9 cellular contexts compared by ENCODE assay signal in genomic region chr2:171521361-171522056, GRCh38. TPM values are rescaled to one million over a fixed set of nuclear protein-coding genes. Genes with fewer than 3 reads are reported as not detected.
A peak's percentile ranks its signal among the peaks of the same experiment; 100 is the strongest.
DNase-seq lines count a peak whose midpoint lies in the region; ATAC-seq, FAIRE-seq and TF ChIP-seq lines count a peak whose summit lies in the region.
"Had no signal": no experiment of that assay in that cellular context is flagged by ENCODE, and none has a peak within 500 bp of the region (broad histone marks: within the 10 kb centered on the region; RNA-seq: fewer than 3 reads in every experiment).

No MANE protein-coding gene starts in this region.

- peaks cover 7% of the 10 kb centered on the region for H3K4me1 Mint-ChIP-seq in T-helper 1 cell treated with Interleukin-12 subunit alpha and Interleukin-12 subunit beta and Interleukin-4 antibody, amounts not matched to agents 30 μg/mL and 1 μg/mL, for 36 hours (ENCODE audit: low read depth)
- peaks cover 8% of the 10 kb centered on the region for H3K4me1 Mint-ChIP-seq in activated naive CD8-positive, alpha-beta T cell treated with anti-CD3 and anti-CD28 coated beads for 36 hours

- H3K4me3 ChIP-seq in keratinocyte (ENCODE audit: control insufficient read depth in 2 of 3, extremely low read depth in 1 of 3, insufficient read depth in 2 of 3, low read depth in 1 of 3, low read length in 3 of 3) = peak overlapping the region in 2 of 3 experiments; percentile 85 to 90

- H4K20me1 ChIP-seq in keratinocyte (ENCODE audit: control insufficient read depth, extremely low read depth, insufficient read depth, low read length) = no peaks in the 10 kb centered on the region

- no peaks in the 10 kb centered on the region for H3K9me3 ChIP-seq in keratinocyte (ENCODE audit: control insufficient read depth, low read depth, low read length)

- H3K27ac ChIP-seq in keratinocyte (ENCODE audit: control insufficient read depth, insufficient read depth, low read length) = no peak overlapping the region

- H3K4me3 Mint-ChIP-seq in T-helper 1 cell treated with Interleukin-12 subunit alpha and Interleukin-12 subunit beta and Interleukin-4 antibody, amounts not matched to agents 30 μg/mL and 1 μg/mL, for 36 hours = peak overlapping the region; percentile 81
- peak overlapping the region; percentile 81 for H3K4me3 Mint-ChIP-seq in activated naive CD8-positive, alpha-beta T cell treated with anti-CD3 and anti-CD28 coated beads for 36 hours

- H3K9me3 Mint-ChIP-seq in T-helper 1 cell treated with Interleukin-12 subunit alpha and Interleukin-12 subunit beta and Interleukin-4 antibody, amounts not matched to agents 30 μg/mL and 1 μg/mL, for 36 hours = no peaks in the 10 kb centered on the region
- no peaks in the 10 kb centered on the region for H3K9me3 Mint-ChIP-seq in activated naive CD8-positive, alpha-beta T cell treated with anti-CD3 and anti-CD28 coated beads for 36 hours

- TF ChIP-seq CTCF in keratinocyte (optimal IDR thresholded peaks at IDR 0.05 in 1 of 3, IDR thresholded peaks at IDR 0.05 in 1 of 3, conservative IDR thresholded peaks at IDR 0.05 in 1 of 3; ENCODE audit: extremely low read depth in 1 of 3, insufficient read depth in 2 of 3, low read length in 3 of 3) = no peak

- H3K27me3 ChIP-seq in keratinocyte (ENCODE audit: control insufficient read depth, extremely low read depth, insufficient read depth, low read length) = no peaks in the 10 kb centered on the region

- no peak for FAIRE-seq in keratinocyte (lab: Jason Lieb, UNC)
- FAIRE-seq: A204.1 had no signal

- peaks cover 57% of the 10 kb centered on the region for H3K27me3 Mint-ChIP-seq in T-helper 1 cell treated with Interleukin-12 subunit alpha and Interleukin-12 subunit beta and Interleukin-4 antibody, amounts not matched to agents 30 μg/mL and 1 μg/mL, for 36 hours (ENCODE audit: low read depth)
- H3K27me3 Mint-ChIP-seq in activated naive CD8-positive, alpha-beta T cell treated with anti-CD3 and anti-CD28 coated beads for 36 hours = peaks cover 71% of the 10 kb centered on the region

- H3K9me1 ChIP-seq in keratinocyte (ENCODE audit: control insufficient read depth, extremely low read depth, insufficient read depth, low read length) = no peaks in the 10 kb centered on the region

- DNase-seq in T-helper 1 cell (no peak), keratinocyte (ENCODE audit: low read depth, low spot score) (no peak), superior temporal gyrus (ENCODE audit: extremely low spot score) (peak; percentile 38), SW480 (ENCODE audit: low spot score) (no peak)
- DNase-seq in activated naive CD8-positive, alpha-beta T cell treated with anti-CD3 and anti-CD28 coated beads for 36 hours = no peak
- no peak for DNase-seq in effector CD4-positive, alpha-beta T cell

- H3K4me2 ChIP-seq in keratinocyte (ENCODE audit: control insufficient read depth, extremely low read depth, insufficient read depth, low read depth, low read length) = peak overlapping the region; percentile 77

- peaks cover 27% of the 10 kb centered on the region for H3K4me1 ChIP-seq in keratinocyte (ENCODE audit: control insufficient read depth, extremely low read depth, insufficient read depth, low read length)

- H3K27ac Mint-ChIP-seq in T-helper 1 cell treated with Interleukin-12 subunit alpha and Interleukin-12 subunit beta and Interleukin-4 antibody, amounts not matched to agents 30 μg/mL and 1 μg/mL, for 36 hours = no peak overlapping the region
- no peak overlapping the region for H3K27ac Mint-ChIP-seq in activated naive CD8-positive, alpha-beta T cell treated with anti-CD3 and anti-CD28 coated beads for 36 hours

- peak overlapping the region; percentile 71 for H3K9ac ChIP-seq in keratinocyte (ENCODE audit: control insufficient read depth, extremely low read depth, insufficient read depth, low read length)

- no peaks in the 10 kb centered on the region for H3K79me2 ChIP-seq in keratinocyte (ENCODE audit: control insufficient read depth, insufficient read depth, low read length)

- H2AFZ ChIP-seq in keratinocyte (ENCODE audit: control insufficient read depth, low read length) = peak overlapping the region; percentile 90

- no peak for ATAC-seq in HG03565 (IDR thresholded peaks at IDR 0.05; ENCODE audit: unreplicated experiment)

- dilution Hi-C loops in keratinocyte (cut with MboI; ENCODE audit: extremely low pct_ligation_motif_present, low sequenced_read_pairs) = no loop called here

- H3K36me3 ChIP-seq in keratinocyte (ENCODE audit: control insufficient read depth in 2 of 2, extremely low read depth in 1 of 2, insufficient read depth in 2 of 2, low read length in 2 of 2) = no peaks in the 10 kb centered on the region

- no peaks in the 10 kb centered on the region for H3K36me3 Mint-ChIP-seq in T-helper 1 cell treated with Interleukin-12 subunit alpha and Interleukin-12 subunit beta and Interleukin-4 antibody, amounts not matched to agents 30 μg/mL and 1 μg/mL, for 36 hours (ENCODE audit: low read depth)
- H3K36me3 Mint-ChIP-seq in activated naive CD8-positive, alpha-beta T cell treated with anti-CD3 and anti-CD28 coated beads for 36 hours = no peaks in the 10 kb centered on the region

RNA-seq across cellular contexts. Expression of gene CYBRD1, which starts 0.8 kb away (rescaled TPM):
- under 1 TPM; 0.35 to 0.52 TPM for total RNA-seq in activated naive CD8-positive, alpha-beta T cell treated with anti-CD3 and anti-CD28 coated beads for 36 hours
- polyA plus RNA-seq in keratinocyte = 45.5 to 89.4 TPM (median 72.7 TPM) in 3 replicates
- 17.5 TPM for polyA plus RNA-seq in keratinocyte (2011; ENCODE audit: low read depth)
- 40.9 and 64.5 TPM in 2 replicates for polyA plus RNA-seq in keratinocyte (2011; cell fraction: cytosol; rRNA removed)
- polyA plus RNA-seq in keratinocyte (2011; cell fraction: nucleus; rRNA removed) = 54.1 and 60.1 TPM in 2 replicates
- 32.1 and 35.4 TPM in 2 replicates for polyA plus RNA-seq in keratinocyte (2012; ENCODE audit: low replicate concordance)
- polyA minus RNA-seq in keratinocyte = 54.6 to 119 TPM (median 71.8 TPM) in 3 replicates
- polyA minus RNA-seq in keratinocyte (2011; cell fraction: cytosol; rRNA and poly(A)+ RNA removed) = 58.7 TPM
- polyA minus RNA-seq in keratinocyte (2011; cell fraction: nucleus; rRNA and poly(A)+ RNA removed) = 40.1 and 96.3 TPM in 2 replicates
